ENCODE assay signal across 22 cellular contexts in the genomic region with DNA sequence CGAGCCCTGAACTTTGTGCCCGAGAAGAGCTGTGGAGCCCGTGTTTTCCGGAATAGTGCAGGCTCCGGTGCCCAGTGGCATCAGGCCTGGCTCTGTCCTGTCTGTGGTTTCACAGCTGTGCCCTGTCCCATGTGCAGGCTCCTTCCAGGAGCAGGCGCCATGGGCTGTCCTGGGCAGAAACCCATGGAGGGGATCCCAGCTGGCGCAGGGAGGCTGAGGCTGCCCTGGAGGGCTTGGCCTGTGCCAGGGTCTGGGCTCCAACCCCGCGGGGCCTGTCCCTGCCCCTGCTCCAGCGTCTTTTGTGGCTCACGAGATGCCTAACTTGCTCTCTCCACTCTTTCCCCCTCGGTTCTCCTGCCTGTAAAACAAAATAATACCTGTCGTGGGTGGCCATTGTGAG. TPM values are rescaled to one million over a fixed set of nuclear protein-coding genes. Genes with fewer than 3 reads are reported as not detected.
"Had no signal": no experiment of that assay in that cellular context is flagged by ENCODE, and none has a peak within 500 bp of the region (broad histone marks: within the 10 kb centered on the region; RNA-seq: fewer than 3 reads in every experiment).

No MANE protein-coding gene starts in this region.

- ATAC-seq: right cardiac atrium; stimulated activated effector memory CD8-positive, alpha-beta T cell treated with anti-CD3 and anti-CD28 coated beads, Interleukin-12 subunit alpha, Interleukin-12 subunit beta, amount 100 ng/mL, for 72 hours; upper lobe of right lung had no signal

- H3K27ac ChIP-seq: colonic mucosa, esophagus squamous epithelium, hepatocyte, neutrophil, testis, tibial nerve, upper lobe of right lung, vagina had no signal

- H3K9me3 Mint-ChIP-seq: nephron progenitor cell; stimulated activated effector memory CD8-positive, alpha-beta T cell treated with anti-CD3 and anti-CD28 coated beads, Interleukin-12 subunit alpha, Interleukin-12 subunit beta, amount 100 ng/mL, for 72 hours; stimulated activated naive CD8-positive, alpha-beta T cell treated with anti-CD3 and anti-CD28 coated beads, Interleukin-15, Interleukin-2, amounts not matched to agents 100 ng/mL and 50 ng/mL, for 24 hours had no signal

- H3K4me3 Mint-ChIP-seq: nephron progenitor cell; stimulated activated effector memory CD8-positive, alpha-beta T cell treated with anti-CD3 and anti-CD28 coated beads, Interleukin-12 subunit alpha, Interleukin-12 subunit beta, amount 100 ng/mL, for 72 hours; stimulated activated naive CD8-positive, alpha-beta T cell treated with anti-CD3 and anti-CD28 coated beads, Interleukin-15, Interleukin-2, amounts not matched to agents 100 ng/mL and 50 ng/mL, for 24 hours had no signal

- H3K27me3 Mint-ChIP-seq: stimulated activated naive CD8-positive, alpha-beta T cell treated with anti-CD3 and anti-CD28 coated beads, Interleukin-15, Interleukin-2, amounts not matched to agents 100 ng/mL and 50 ng/mL, for 24 hours had no signal

- H3K27me3 ChIP-seq: colonic mucosa, hepatocyte, testis, tibial nerve, upper lobe of right lung, vagina had no signal

- H3K4me3 ChIP-seq: colonic mucosa, esophagus squamous epithelium, hepatocyte, smooth muscle cell, testis, tibial nerve, upper lobe of right lung, vagina had no signal

- DNase-seq: colonic mucosa; dermis blood vessel endothelial cell; esophagus squamous epithelium; foreskin fibroblast; head of caudate nucleus; mammary epithelial cell; nephron progenitor cell; right cardiac atrium; stimulated activated CD4-positive, alpha-beta T cell treated with anti-CD3 and anti-CD28 coated beads, Interleukin-4, amount 100 ng/mL, for 1 hour; stimulated activated CD8-positive, alpha-beta memory T cell treated with anti-CD3 and anti-CD28 coated beads, Interleukin-4, amount 100 ng/mL, for 48 hours; testis; upper lobe of right lung had no signal

- H3K36me3 ChIP-seq: colonic mucosa, esophagus squamous epithelium, neutrophil, tibial nerve, upper lobe of right lung, vagina had no signal

- H3K9me3 ChIP-seq: colonic mucosa, esophagus squamous epithelium, neutrophil, testis, tibial nerve, upper lobe of right lung, vagina had no signal

- H3K27ac Mint-ChIP-seq: nephron progenitor cell; stimulated activated effector memory CD8-positive, alpha-beta T cell treated with anti-CD3 and anti-CD28 coated beads, Interleukin-12 subunit alpha, Interleukin-12 subunit beta, amount 100 ng/mL, for 72 hours; stimulated activated naive CD8-positive, alpha-beta T cell treated with anti-CD3 and anti-CD28 coated beads, Interleukin-15, Interleukin-2, amounts not matched to agents 100 ng/mL and 50 ng/mL, for 24 hours had no signal

- H3K36me3 Mint-ChIP-seq: stimulated activated effector memory CD8-positive, alpha-beta T cell treated with anti-CD3 and anti-CD28 coated beads, Interleukin-12 subunit alpha, Interleukin-12 subunit beta, amount 100 ng/mL, for 72 hours had no signal

- H3K4me1 ChIP-seq: colonic mucosa, testis, upper lobe of right lung, vagina had no signal

RNA-seq across cellular contexts. Expression of a gene that starts 23.3 kb away (rescaled TPM):
- total RNA-seq: dermis blood vessel endothelial cell, epithelial cell of proximal tubule, hepatocyte, kidney epithelial cell, mammary epithelial cell, osteocyte, smooth muscle cell, upper lobe of right lung, vagina had no signal
- polyA plus RNA-seq: mammary epithelial cell had no signal

RNA-seq across cellular contexts. Expression of a gene that starts 46.3 kb away (rescaled TPM):
- total RNA-seq: dermis blood vessel endothelial cell, kidney epithelial cell, mammary epithelial cell had no signal
- polyA plus RNA-seq: mammary epithelial cell had no signal
